Comparison of ENCODE assay signal across 26 cellular contexts in the genomic region with DNA sequence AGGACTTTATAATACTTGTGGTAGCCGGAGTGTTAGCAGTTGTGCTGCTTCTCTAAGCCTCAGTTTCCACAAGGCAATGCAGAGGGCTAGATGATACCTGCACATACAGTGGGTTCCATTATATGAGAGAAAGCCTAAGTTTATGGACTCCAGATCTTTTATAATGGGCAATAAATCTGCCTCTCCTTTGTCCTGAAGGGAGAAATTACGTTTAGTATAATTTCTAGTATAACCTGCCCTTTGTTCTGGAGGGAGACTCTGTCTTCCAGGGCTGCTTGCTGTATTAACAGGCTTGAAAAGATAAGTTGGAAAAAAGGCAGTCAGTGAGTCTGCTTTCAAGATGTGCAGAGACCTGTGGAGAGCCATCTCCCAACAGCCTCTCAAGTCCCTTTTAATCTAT. TPM values are rescaled to one million over a fixed set of nuclear protein-coding genes. Genes with fewer than 3 reads are reported as not detected.
DNase-seq lines count a peak whose midpoint lies in the region; ATAC-seq, FAIRE-seq and TF ChIP-seq lines count a peak whose summit lies in the region.
"Had no signal": no experiment of that assay in that cellular context is flagged by ENCODE, and none has a peak within 500 bp of the region (broad histone marks: within the 10 kb centered on the region; RNA-seq: fewer than 3 reads in every experiment).

No MANE protein-coding gene starts in this region.

- no peaks in the 10 kb centered on the region for H4K20me1 ChIP-seq in endothelial cell of umbilical vein (replicated peaks; ENCODE audit: control insufficient read depth, extremely low read depth, insufficient read depth, low read length)
- H4K20me1 ChIP-seq: BLaER1 treated with 17β-estradiol and CSF1 and Interleukin-3, amounts not matched to agents 10 nM and 100 nM had no signal

- DNase-seq in colonic mucosa (no peak), endothelial cell of umbilical vein (ENCODE audit: low read depth, low spot score) (no peak), mucosa of descending colon (no peak), small intestine (peak; percentile 42), inferior parietal cortex (ENCODE audit: extremely low spot score) (no peak), 8988T (no peak), SW480 (ENCODE audit: low spot score) (no peak)
- DNase-seq: AML-193; Caco-2; Calu3; CD4-positive, alpha-beta T cell; CD8-positive, alpha-beta T cell; DMS153; DMS53; DMS79; DND-41; EL; GF-D8 had no signal

- 20 to 55% (median 44%) methylated on average over 2 of the region's 2 CpGs for WGBS in small intestine, 3 donors

- no peaks in the 10 kb centered on the region for H3K79me2 ChIP-seq in endothelial cell of umbilical vein (ENCODE audit: control insufficient read depth, insufficient read depth, low read length)

- H3K9me3 ChIP-seq in colonic mucosa (no peaks in the 10 kb centered on the region), endothelial cell of umbilical vein (replicated peaks; ENCODE audit: control insufficient read depth, insufficient read depth, low read length) (no peaks in the 10 kb centered on the region), mucosa of descending colon (no peaks in the 10 kb centered on the region), small intestine (ENCODE audit: control insufficient read depth, low read depth) (no peaks in the 10 kb centered on the region)
- H3K9me3 ChIP-seq: A549, Caco-2 had no signal

- TF ChIP-seq CTCF in colonic mucosa (IDR thresholded peaks at IDR 0.05) (no peak), endothelial cell of umbilical vein (IDR thresholded peaks at IDR 0.05; ENCODE audit: extremely low read depth in 1 of 2, insufficient read depth in 1 of 2, low read depth in 1 of 2, low read length in 2 of 2) (no peak), mucosa of descending colon (IDR thresholded peaks at IDR 0.05) (no peak)

- no peaks in the 10 kb centered on the region for H3K27me3 ChIP-seq in colonic mucosa
- H3K27me3 ChIP-seq in endothelial cell of umbilical vein (ENCODE audit: control insufficient read depth in 2 of 2, insufficient read depth in 2 of 2, low read length in 2 of 2) = no peaks in the 10 kb centered on the region
- no peaks in the 10 kb centered on the region for H3K27me3 ChIP-seq in small intestine (ENCODE audit: control insufficient read depth in 2 of 2, insufficient read depth in 2 of 2, low read length in 2 of 2)

- no peak overlapping the region for H2AFZ ChIP-seq in endothelial cell of umbilical vein (ENCODE audit: low read depth, low read length)

- FAIRE-seq in endothelial cell of umbilical vein (lab: Jason Lieb, UNC) (peak; percentile 4), small intestine (lab: Jason Lieb, UNC) (no peak)
- FAIRE-seq: A549, D721Med, G401.6, GM12891, GM19239 had no signal

- H3K4me2 ChIP-seq in endothelial cell of umbilical vein (ENCODE audit: insufficient read depth, low read length) = no peak overlapping the region
- H3K4me2 ChIP-seq: A549; BLaER1 treated with 17β-estradiol and CSF1 and Interleukin-3, amounts not matched to agents 10 nM and 100 nM had no signal

- no peaks in the 10 kb centered on the region for H3K9me1 ChIP-seq in endothelial cell of umbilical vein (replicated peaks; ENCODE audit: control insufficient read depth, extremely low read depth, insufficient read depth, low read length)

- H3K4me1 ChIP-seq in colonic mucosa (no peaks in the 10 kb centered on the region), endothelial cell of umbilical vein (ENCODE audit: control insufficient read depth, extremely low read depth, insufficient read depth, low read length) (no peaks in the 10 kb centered on the region), mucosa of descending colon (ENCODE audit: low read depth) (no peaks in the 10 kb centered on the region), small intestine (ENCODE audit: control insufficient read depth in 2 of 2, insufficient read depth in 1 of 2, low read depth in 1 of 2, low read length in 1 of 2) (no peaks in the 10 kb centered on the region)
- H3K4me1 ChIP-seq: A549; BLaER1 treated with 17β-estradiol and CSF1 and Interleukin-3, amounts not matched to agents 10 nM and 100 nM; Caco-2 had no signal

- no peak overlapping the region for H3K9ac ChIP-seq in colonic mucosa (ENCODE audit: low read depth in 2 of 2, low read length in 2 of 2)
- H3K9ac ChIP-seq in endothelial cell of umbilical vein (replicated peaks; ENCODE audit: extremely low read depth, insufficient read depth, low read length) = no peak overlapping the region
- H3K9ac ChIP-seq: BLaER1 treated with 17β-estradiol and CSF1 and Interleukin-3, amounts not matched to agents 10 nM and 100 nM had no signal

- intact Hi-C loops in colonic mucosa (cut with DNase I) = no loop called here
- intact Hi-C loops in endothelial cell of umbilical vein (cut with micrococcal nuclease) = no loop called here
- intact Hi-C loops in mucosa of descending colon (cut with DNase I, micrococcal nuclease) = no loop called here

- dilution Hi-C loops in endothelial cell of umbilical vein (cut with MboI; ENCODE audit: extremely low pct_ligation_motif_present, low sequenced_read_pairs) = no loop called here

- H3K27ac ChIP-seq in colonic mucosa (peak overlapping the region; percentile 3), endothelial cell of umbilical vein (ENCODE audit: insufficient read depth, low read depth, low read length) (no peak overlapping the region), small intestine (ENCODE audit: low read depth in 1 of 2, low read length in 1 of 2) (no peak overlapping the region)
- H3K27ac ChIP-seq: A549; BLaER1 treated with 17β-estradiol and CSF1 and Interleukin-3, amounts not matched to agents 10 nM and 100 nM; C4-2B had no signal

- POLR2A ChIA-PET in endothelial cell of umbilical vein (lab: Charles Lee) = no interaction called here

- BruUV-seq in endothelial cell of umbilical vein (replicated peaks; lab: Mats Ljungman, UMichigan) = no TSS peak

- H3K36me3 ChIP-seq in colonic mucosa (no peaks in the 10 kb centered on the region), endothelial cell of umbilical vein (ENCODE audit: control insufficient read depth in 2 of 2, extremely low read depth in 1 of 2, insufficient read depth in 2 of 2, low read length in 2 of 2) (no peaks in the 10 kb centered on the region), mucosa of descending colon (ENCODE audit: low read depth) (no peaks in the 10 kb centered on the region), small intestine (ENCODE audit: control insufficient read depth in 2 of 2, insufficient read depth in 2 of 2, low read length in 2 of 2) (no peaks in the 10 kb centered on the region)

- TF ChIP-seq POLR2A in endothelial cell of umbilical vein (IDR thresholded peaks at IDR 0.05; ENCODE audit: low read depth, low read length) = no peak

- H3K4me3 ChIP-seq in colonic mucosa (no peak overlapping the region), endothelial cell of umbilical vein (replicated peaks in 1 of 3; ENCODE audit: insufficient read depth in 1 of 3, low read depth in 1 of 3, low read length in 3 of 3) (no peak overlapping the region), mucosa of descending colon (no peak overlapping the region), small intestine (ENCODE audit: low read depth in 1 of 2, low read length in 2 of 2) (no peak overlapping the region)
- H3K4me3 ChIP-seq: A549; BLaER1 treated with 17β-estradiol and CSF1 and Interleukin-3, amounts not matched to agents 10 nM and 100 nM had no signal

- CTCF ChIA-PET in endothelial cell of umbilical vein (lab: Charles Lee) = no interaction called here

- ATAC-seq in mucosa of descending colon = peak; percentile 82
- no peak for ATAC-seq in HG03432 (IDR thresholded peaks at IDR 0.05; ENCODE audit: unreplicated experiment)
- ATAC-seq: A549; CD8-positive, alpha-beta T cell had no signal

TF ChIP-seq in endothelial cell of umbilical vein, 7 proteins besides CTCF, POLR2A, EP300 and RAD21:
- TF ChIP-seq MYC (IDR thresholded peaks at IDR 0.05; ENCODE audit: low read depth, low read length) (no peak), JUN (IDR thresholded peaks at IDR 0.05; ENCODE audit: borderline replicate concordance, insufficient read depth, insufficient read length, low read depth) (no peak), POLR2AphosphoS5 (IDR thresholded peaks at IDR 0.05; ENCODE audit: insufficient read depth, low read depth, low read length) (no peak), EZH2 (IDR thresholded peaks at IDR 0.05; ENCODE audit: borderline replicate concordance, low read depth, low read length, severe bottlenecking) (no peak), GATA2 (IDR thresholded peaks at IDR 0.05; ENCODE audit: insufficient read depth, insufficient read length, low read depth, low read length) (no peak), FOS (IDR thresholded peaks at IDR 0.05; ENCODE audit: borderline replicate concordance, insufficient read depth, low read length) (no peak)
- TF ChIP-seq, protein P1, sequence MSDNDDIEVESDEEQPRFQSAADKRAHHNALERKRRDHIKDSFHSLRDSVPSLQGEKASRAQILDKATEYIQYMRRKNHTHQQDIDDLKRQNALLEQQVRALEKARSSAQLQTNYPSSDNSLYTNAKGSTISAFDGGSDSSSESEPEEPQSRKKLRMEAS (IDR thresholded peaks at IDR 0.05; ENCODE audit: insufficient read depth, insufficient read length) = no peak

RNA-seq across cellular contexts. Expression of a gene that starts 42.7 kb away (rescaled TPM):
- total RNA-seq in colonic mucosa (10 to 100 TPM in 1 of 2 donors, 1 to 10 TPM in 1; 8.8 to 13.3 TPM), endothelial cell of umbilical vein (6.4 and 9.6 TPM in 2 replicates), mucosa of descending colon (10 to 100 TPM; 11.1 to 18.3 (median 12.9) TPM)
- polyA plus RNA-seq in endothelial cell of umbilical vein (2.1 and 2.7 TPM in 2 replicates), small intestine (1 to 10 TPM in 2 of 3 donors, under 1 TPM in 1; 0.54 to 2.5 (median 1.5) TPM)
- 2.3 TPM in 2 replicates for polyA plus RNA-seq in endothelial cell of umbilical vein (2011; cell fraction: cytosol; rRNA removed)
- 6.8 and 7.8 TPM in 2 replicates for polyA plus RNA-seq in endothelial cell of umbilical vein (2011; cell fraction: nucleus; rRNA removed)
- polyA plus RNA-seq in endothelial cell of umbilical vein (2012) = 3.3 and 3.8 TPM in 2 replicates
- polyA minus RNA-seq in endothelial cell of umbilical vein = 13.3 and 17.7 TPM in 2 replicates
- 7.4 TPM for polyA minus RNA-seq in endothelial cell of umbilical vein (2011; cell fraction: cytosol; rRNA and poly(A)+ RNA removed)
- polyA minus RNA-seq in endothelial cell of umbilical vein (2011; cell fraction: nucleus; rRNA and poly(A)+ RNA removed) = 11.1 and 13.8 TPM in 2 replicates
